8 cellular contexts compared by ENCODE assay signal in the genomic region with DNA sequence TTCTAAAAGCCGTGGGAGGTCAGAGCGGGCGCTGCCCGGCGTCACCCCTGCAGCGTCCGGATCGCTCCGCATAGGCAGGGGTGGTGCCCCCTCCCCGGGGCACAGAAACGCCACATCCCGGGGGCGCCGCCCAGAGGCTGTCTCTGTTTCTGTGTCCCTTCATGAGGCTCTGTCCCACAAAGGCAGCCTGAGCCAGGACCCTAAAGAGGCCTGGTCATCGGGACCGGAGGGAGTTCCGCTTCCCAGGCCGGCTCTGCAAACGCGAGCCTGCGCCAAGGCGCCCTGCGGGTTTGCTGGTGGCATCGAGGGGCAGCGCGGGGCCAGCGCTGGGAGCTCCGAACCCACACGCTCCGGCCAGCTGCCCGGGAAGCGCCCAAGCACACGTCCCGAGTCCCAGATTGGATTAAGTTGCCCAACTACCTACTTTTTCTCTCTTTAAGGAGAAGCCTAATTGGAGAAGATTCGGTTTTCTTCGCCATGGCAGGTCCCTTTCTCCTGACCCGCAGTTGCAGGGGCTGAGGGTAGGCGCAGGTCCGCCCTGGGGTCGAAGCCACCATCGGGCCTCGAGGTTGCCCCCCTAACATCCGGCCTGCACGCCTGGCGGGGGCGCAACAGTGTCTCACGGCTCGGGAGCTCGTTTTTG.
DNase-seq lines count a peak whose midpoint lies in the region; TF ChIP-seq lines count a peak whose summit lies in the region.

No MANE protein-coding gene starts in this region.

- peak; percentile 12 for DNase-seq in ACHN
- DNase-seq in Peyer's patch = no peak
- DNase-seq in chondrocyte (ENCODE audit: low spot score) = no peak
- no peak for DNase-seq in GM13977 (ENCODE audit: low spot score)
- DNase-seq in NOMO-1 treated with dmso at 0.1 percent for 144 hours (lab: John Stamatoyannopoulos, UW; ENCODE audit: unreplicated experiment) = no peak
- DNase-seq in HuH-7 (ENCODE audit: low spot score) = no peak
- no peak for DNase-seq in HT-29 (ENCODE audit: low spot score)

- no peaks in the 10 kb centered on the region for H3K27me3 ChIP-seq in Peyer's patch

- no peaks in the 10 kb centered on the region for H3K36me3 ChIP-seq in Peyer's patch

- H3K27ac Mint-ChIP-seq in chondrocyte (ENCODE audit: unreplicated experiment) (no peak overlapping the region), nephron (no peak overlapping the region)

- H3K36me3 Mint-ChIP-seq in chondrocyte (ENCODE audit: low read depth) (no peaks in the 10 kb centered on the region), nephron (ENCODE audit: low read depth) (no peaks in the 10 kb centered on the region)

- no peak for TF ChIP-seq CTCF in Peyer's patch (IDR thresholded peaks at IDR 0.05)
- TF ChIP-seq CTCF in chondrocyte (IDR thresholded peaks at IDR 0.05) = peak; percentile 21
- TF ChIP-seq CTCF in nephron (IDR thresholded peaks at IDR 0.05; ENCODE audit: unreplicated experiment in 3 of 3) = no peak
- TF ChIP-seq CTCF in GM13977 (IDR thresholded peaks at IDR 0.05; ENCODE audit: extremely low read depth, insufficient read depth, missing control alignments) = no peak

- no peak for TF ChIP-seq POLR2A in Peyer's patch (IDR thresholded peaks at IDR 0.05)

- peak overlapping the region; percentile 54 for H3K4me3 Mint-ChIP-seq in chondrocyte (ENCODE audit: unreplicated experiment)
- peak overlapping the region; percentile 73 to 79 (median 78) for H3K4me3 Mint-ChIP-seq in nephron

- H3K9me3 ChIP-seq in Peyer's patch = no peaks in the 10 kb centered on the region

- H3K9me3 Mint-ChIP-seq in chondrocyte (ENCODE audit: low read depth) (no peaks in the 10 kb centered on the region), nephron (no peaks in the 10 kb centered on the region)

- peaks cover 4% of the 10 kb centered on the region for H3K4me1 Mint-ChIP-seq in chondrocyte (ENCODE audit: low read depth)
- H3K4me1 Mint-ChIP-seq in nephron = peaks cover 9% of the 10 kb centered on the region

- no peak overlapping the region for H3K27ac ChIP-seq in Peyer's patch

- H3K27me3 Mint-ChIP-seq in chondrocyte (ENCODE audit: low read depth) (peaks cover 53% of the 10 kb centered on the region), nephron (ENCODE audit: low read depth) (peaks cover 75% of the 10 kb centered on the region)

- peaks cover 0 to 6% (median 0%) of the 10 kb centered on the region in 4 donors for H3K4me1 ChIP-seq in Peyer's patch

- H3K4me3 ChIP-seq in Peyer's patch = peak overlapping the region; percentile 22 to 43 (median 40)

- in situ Hi-C loops in ACHN (cut with HindIII; ENCODE audit: low pct_ligation_motif_present, low pct_unique_long_range_greater_than_20kb, low sequenced_read_pairs) (no loop called here), GM13977 (cut with MboI; ENCODE audit: low pct_unique_long_range_greater_than_20kb, low sequenced_read_pairs, unreplicated experiment) (no loop called here)
